9 cellular contexts compared by ENCODE assay signal in genomic region chr11:62806611-62807121, GRCh38. TPM values are rescaled to one million over a fixed set of nuclear protein-coding genes. Genes with fewer than 3 reads are reported as not detected.
DNase-seq lines count a peak whose midpoint lies in the region; ATAC-seq and TF ChIP-seq lines count a peak whose summit lies in the region.
"Had no signal": no experiment of that assay in that cellular context is flagged by ENCODE, and none has a peak within 500 bp of the region (broad histone marks: within the 10 kb centered on the region; RNA-seq: fewer than 3 reads in every experiment).

No MANE protein-coding gene starts in this region.

- no peak overlapping the region for H2AFZ ChIP-seq in hepatocyte

- H3K4me3 Mint-ChIP-seq in activated CD4-positive, alpha-beta T cell treated with anti-CD3 and anti-CD28 coated beads, Interleukin-2, amount 10 ng/mL, durations not matched to agents 7 days and 5 days: peak overlapping the region; percentile 95
- peak overlapping the region; percentile 99 for H3K4me3 Mint-ChIP-seq in activated T-helper 17 cell treated with anti-CD3 and anti-CD28 coated beads, Interleukin-2, amount 50 U/mL, for 72 hours

- H3K4me1 Mint-ChIP-seq in activated CD4-positive, alpha-beta T cell treated with anti-CD3 and anti-CD28 coated beads, Interleukin-2, amount 10 ng/mL, durations not matched to agents 7 days and 5 days: peaks cover 26% of the 10 kb centered on the region
- H3K4me1 Mint-ChIP-seq in activated T-helper 17 cell treated with anti-CD3 and anti-CD28 coated beads, Interleukin-2, amount 50 U/mL, for 72 hours: peaks cover 19% of the 10 kb centered on the region

- H3K4me3 ChIP-seq in hepatocyte (no peak overlapping the region), tibial artery (no peak overlapping the region)
- H3K4me3 ChIP-seq: SJSA1 had no signal

- H3K79me2 ChIP-seq in hepatocyte: peaks cover 29% of the 10 kb centered on the region

- H3K27me3 Mint-ChIP-seq in activated CD4-positive, alpha-beta T cell treated with anti-CD3 and anti-CD28 coated beads, Interleukin-2, amount 10 ng/mL, durations not matched to agents 7 days and 5 days: no peaks in the 10 kb centered on the region
- no peaks in the 10 kb centered on the region for H3K27me3 Mint-ChIP-seq in activated T-helper 17 cell treated with anti-CD3 and anti-CD28 coated beads, Interleukin-2, amount 50 U/mL, for 72 hours

- H3K36me3 ChIP-seq in hepatocyte (replicated peaks; ENCODE audit: insufficient read depth, low read depth) (no peaks in the 10 kb centered on the region), tibial artery (peaks cover 19 to 31% (median 21%) of the 10 kb centered on the region in 3 donors)

- H3K27me3 ChIP-seq in hepatocyte (no peaks in the 10 kb centered on the region), tibial artery (no peaks in the 10 kb centered on the region)
- H3K27me3 ChIP-seq: SJSA1 had no signal

- H3K27ac ChIP-seq in hepatocyte (peak overlapping the region; percentile 86), tibial artery (peak overlapping the region; percentile 89 to 95)
- H3K27ac ChIP-seq: SJSA1 had no signal

- DNase-seq in activated CD4-positive, alpha-beta T cell treated with anti-CD3 and anti-CD28 coated beads, Interleukin-2, amount 10 ng/mL, durations not matched to agents 7 days and 5 days: no peak
- DNase-seq in activated CD4-positive, alpha-beta T cell treated with anti-CD3 and anti-CD28 coated beads for 48 hours: no peak
- DNase-seq in hepatocyte (ENCODE audit: low spot score) (peak; percentile 37), tibial artery (peak in 1 of 2 donors; percentile 40), T-helper 9 cell (no peak), NCI-H345 (lab: John Stamatoyannopoulos, UW) (no peak), NCI-H128 (lab: John Stamatoyannopoulos, UW; ENCODE audit: unreplicated experiment) (no peak)

- TF ChIP-seq CTCF in hepatocyte (IDR thresholded peaks at IDR 0.05; ENCODE audit: poor library complexity) (no peak), tibial artery (IDR thresholded peaks at IDR 0.05) (no peak)

- CTCF ChIA-PET in activated CD4-positive, alpha-beta T cell treated with anti-CD3 and anti-CD28 coated beads, Interleukin-2, amount 10 ng/mL, durations not matched to agents 7 days and 5 days (lab: Charles Lee): interaction anchor here (0.6 to 2.3 kb wide), 8 partner anchors 9 to 35 kb away, joined by 3 to 17 read pairs (median 4); partner anchors contain the start of genes STX5 and TMEM179B

- no peak for ATAC-seq in activated T-helper 17 cell treated with anti-CD3 and anti-CD28 coated beads, Interleukin-2, amount 50 U/mL, for 72 hours (replicated peaks)

- POLR2A ChIA-PET in activated CD4-positive, alpha-beta T cell treated with anti-CD3 and anti-CD28 coated beads, Interleukin-2, amount 10 ng/mL, durations not matched to agents 7 days and 5 days (lab: Charles Lee): interaction anchor here (1.0 to 1.4 kb wide), 2 partner anchors 35 to 53 kb away, joined by 3 to 6 read pairs; partner anchors contain the start of gene ZBTB3

- H3K27ac Mint-ChIP-seq in activated CD4-positive, alpha-beta T cell treated with anti-CD3 and anti-CD28 coated beads, Interleukin-2, amount 10 ng/mL, durations not matched to agents 7 days and 5 days: peak overlapping the region; percentile 95
- H3K27ac Mint-ChIP-seq in activated T-helper 17 cell treated with anti-CD3 and anti-CD28 coated beads, Interleukin-2, amount 50 U/mL, for 72 hours: peak overlapping the region; percentile 97

- H4K20me1 ChIP-seq in hepatocyte (ENCODE audit: insufficient read depth, poor library complexity, severe bottlenecking): no peaks in the 10 kb centered on the region

- peaks cover 24% of the 10 kb centered on the region for H3K36me3 Mint-ChIP-seq in activated CD4-positive, alpha-beta T cell treated with anti-CD3 and anti-CD28 coated beads, Interleukin-2, amount 10 ng/mL, durations not matched to agents 7 days and 5 days (ENCODE audit: low read depth)
- peaks cover 40% of the 10 kb centered on the region for H3K36me3 Mint-ChIP-seq in activated T-helper 17 cell treated with anti-CD3 and anti-CD28 coated beads, Interleukin-2, amount 50 U/mL, for 72 hours (ENCODE audit: low read depth)

- H3K4me1 ChIP-seq in hepatocyte (ENCODE audit: insufficient read depth) (peaks cover 19% of the 10 kb centered on the region), tibial artery (peaks cover 0 to 25% (median 23%) of the 10 kb centered on the region in 4 donors)

- H3K9me2 ChIP-seq in hepatocyte (replicated peaks; ENCODE audit: insufficient read depth): no peaks in the 10 kb centered on the region

- H3K9me3 ChIP-seq in hepatocyte (ENCODE audit: low read depth): no peaks in the 10 kb centered on the region
- H3K9me3 ChIP-seq in tibial artery: no peaks in the 10 kb centered on the region
- H3K9me3 ChIP-seq: SJSA1 had no signal

- peak overlapping the region; percentile 83 for H3K4me2 ChIP-seq in hepatocyte

- 79% methylated on average over 5 of the region's 5 CpGs for WGBS in hepatocyte (ENCODE audit: low lambda C conversion rate, missing lambda C conversion rate)

- no peaks in the 10 kb centered on the region for H3K9me3 Mint-ChIP-seq in activated CD4-positive, alpha-beta T cell treated with anti-CD3 and anti-CD28 coated beads, Interleukin-2, amount 10 ng/mL, durations not matched to agents 7 days and 5 days
- H3K9me3 Mint-ChIP-seq in activated T-helper 17 cell treated with anti-CD3 and anti-CD28 coated beads, Interleukin-2, amount 50 U/mL, for 72 hours: no peaks in the 10 kb centered on the region

- intact Hi-C loops in tibial artery (cut with DNase I; ENCODE audit: low total_unique reads): no loop called here

RNA-seq across cellular contexts. Expression of gene NXF1, which starts 1.4 kb away (rescaled TPM):
- total RNA-seq in activated CD4-positive, alpha-beta T cell treated with anti-CD3 and anti-CD28 coated beads, Interleukin-2, amount 10 ng/mL, durations not matched to agents 7 days and 5 days: 100 to 1,000 TPM; 110 to 121 TPM
- 100 to 1,000 TPM in 1 of 2 donors, 10 to 100 TPM in 1; 85.8 to 115 TPM for total RNA-seq in activated T-helper 17 cell treated with anti-CD3 and anti-CD28 coated beads, Interleukin-2, amount 50 U/mL, for 72 hours
- 37.2 and 37.6 TPM in 2 replicates for total RNA-seq in hepatocyte
- polyA plus RNA-seq in hepatocyte: 71.9 and 91.4 TPM in 2 replicates

RNA-seq across cellular contexts. Expression of gene TMEM223, which starts 14.9 kb away (rescaled TPM):
- total RNA-seq in activated CD4-positive, alpha-beta T cell treated with anti-CD3 and anti-CD28 coated beads, Interleukin-2, amount 10 ng/mL, durations not matched to agents 7 days and 5 days: 10 to 100 TPM; 17.9 to 19.4 TPM
- 10 to 100 TPM in 1 of 2 donors, 1 to 10 TPM in 1; 6.2 to 16.2 TPM for total RNA-seq in activated T-helper 17 cell treated with anti-CD3 and anti-CD28 coated beads, Interleukin-2, amount 50 U/mL, for 72 hours
- total RNA-seq in hepatocyte: 28.4 and 31.9 TPM in 2 replicates
- polyA plus RNA-seq in hepatocyte: 30.3 and 36.1 TPM in 2 replicates

RNA-seq across cellular contexts. Expression of gene TMEM179B, which starts 19.5 kb away (rescaled TPM):
- 10 to 100 TPM; 46.8 to 55.9 TPM for total RNA-seq in activated CD4-positive, alpha-beta T cell treated with anti-CD3 and anti-CD28 coated beads, Interleukin-2, amount 10 ng/mL, durations not matched to agents 7 days and 5 days
- total RNA-seq in activated T-helper 17 cell treated with anti-CD3 and anti-CD28 coated beads, Interleukin-2, amount 50 U/mL, for 72 hours: 10 to 100 TPM; 18.6 to 20.9 TPM
- 78.0 and 99.1 TPM in 2 replicates for total RNA-seq in hepatocyte
- polyA plus RNA-seq in hepatocyte: 163 and 172 TPM in 2 replicates

RNA-seq across cellular contexts. Expression of gene STX5, which starts 25.2 kb away (rescaled TPM):
- total RNA-seq in activated CD4-positive, alpha-beta T cell treated with anti-CD3 and anti-CD28 coated beads, Interleukin-2, amount 10 ng/mL, durations not matched to agents 7 days and 5 days: 10 to 100 TPM; 34.1 to 41.0 TPM
- 10 to 100 TPM; 23.4 to 32.0 TPM for total RNA-seq in activated T-helper 17 cell treated with anti-CD3 and anti-CD28 coated beads, Interleukin-2, amount 50 U/mL, for 72 hours
- total RNA-seq in hepatocyte: 35.4 and 37.3 TPM in 2 replicates
- polyA plus RNA-seq in hepatocyte: 49.7 and 50.4 TPM in 2 replicates

RNA-seq across cellular contexts. Expression of gene TEX54, which starts 26.0 kb away (rescaled TPM):
- total RNA-seq in activated CD4-positive, alpha-beta T cell treated with anti-CD3 and anti-CD28 coated beads, Interleukin-2, amount 10 ng/mL, durations not matched to agents 7 days and 5 days: under 1 TPM in 1 of 2 experiments, not detected in 1; 0.48 TPM
- under 1 TPM; 0.82 TPM for total RNA-seq in activated T-helper 17 cell treated with anti-CD3 and anti-CD28 coated beads, Interleukin-2, amount 50 U/mL, for 72 hours
- not detected in 2 replicates for total RNA-seq in hepatocyte
- 1.8 and 3.5 TPM in 2 replicates for polyA plus RNA-seq in hepatocyte
- total RNA-seq: SJSA1 had no signal
